ENCODE assay signal across 8 cellular contexts in the genomic region with DNA sequence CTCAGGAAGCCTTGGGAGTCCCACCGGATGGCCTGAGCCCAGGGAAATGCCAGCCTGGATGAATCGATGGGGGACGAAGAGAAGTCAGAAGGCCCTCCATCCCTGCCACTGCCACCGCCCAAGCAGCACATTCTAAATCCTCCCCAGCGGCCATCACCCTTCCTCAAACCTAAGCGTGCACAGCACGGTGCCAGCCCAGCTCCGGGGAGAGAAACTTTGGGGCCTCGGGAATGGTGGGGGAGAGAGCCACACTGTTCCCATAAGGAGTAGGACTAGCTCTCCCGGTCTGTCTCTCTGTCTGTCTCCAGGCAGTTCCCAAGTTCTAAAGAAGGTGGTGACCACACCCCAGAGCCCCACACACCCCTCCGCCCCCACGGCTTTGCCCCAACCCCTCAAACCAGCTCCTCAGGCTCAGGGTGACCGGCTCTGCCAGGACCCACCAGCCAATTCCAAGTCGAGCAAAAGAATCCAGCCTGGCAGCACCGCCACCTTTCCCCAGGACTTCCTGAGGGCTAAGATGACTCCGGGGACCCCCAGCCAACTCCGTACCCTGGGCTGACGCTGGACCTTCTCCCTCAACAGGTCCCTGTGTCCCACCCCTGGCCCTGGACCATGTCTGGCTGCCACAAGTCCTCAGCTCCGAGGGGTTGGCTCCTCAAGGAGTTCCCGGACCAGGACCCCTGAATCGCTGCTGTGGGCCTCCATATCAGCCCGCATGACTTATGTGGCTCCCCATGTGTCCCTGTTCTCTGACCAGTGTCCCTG. TPM values are rescaled to one million over a fixed set of nuclear protein-coding genes. Genes with fewer than 3 reads are reported as not detected.
A peak's percentile ranks its signal among the peaks of the same experiment; 100 is the strongest.
DNase-seq lines count a peak whose midpoint lies in the region; ATAC-seq, FAIRE-seq and TF ChIP-seq lines count a peak whose summit lies in the region.

No MANE protein-coding gene starts in this region.

- no peak for TF ChIP-seq RAD21 in K562 (CRISPR knock-in tag; conservative IDR thresholded peaks at IDR 0.05 in 1 of 2, IDR thresholded peaks at IDR 0.05 in 1 of 2)

- peaks cover 77% of the 10 kb centered on the region for H3K4me1 Mint-ChIP-seq in activated T-cell treated with anti-CD3 and anti-CD28 coated beads, Interleukin-2, amount 50 U/mL, for 4 hours (ENCODE audit: low read depth)
- H3K4me1 Mint-ChIP-seq in type B pancreatic cell (ENCODE audit: unreplicated experiment), result peaks cover 48% of the 10 kb centered on the region

- H3K4me2 ChIP-seq in K562 (ENCODE audit: insufficient read depth, low read length), result peak overlapping the region; percentile 86

- no peaks in the 10 kb centered on the region for H3K27me3 ChIP-seq in K562 (ENCODE audit: control insufficient read depth in 2 of 2, insufficient read depth in 2 of 2, low read length in 2 of 2)

- POLR2A ChIA-PET in K562 (lab: Yijun Ruan, JAX), result interaction anchor here (0.5 to 3.0 kb wide), 13 partner anchors 8 to 151 kb away, joined by 3 to 17 read pairs (median 5); partner anchors contain the start of gene EEF1G

- peak overlapping the region; percentile 88 for H3K4me3 Mint-ChIP-seq in activated T-cell treated with anti-CD3 and anti-CD28 coated beads, Interleukin-2, amount 50 U/mL, for 4 hours
- H3K4me3 Mint-ChIP-seq in type B pancreatic cell, result peak overlapping the region; percentile 97

- ATAC-seq in activated T-cell treated with anti-CD3 and anti-CD28 coated beads, Interleukin-2, amount 50 U/mL, for 4 hours, result no peak
- ATAC-seq in K562 (no peak), HG02642 (IDR thresholded peaks at IDR 0.05; ENCODE audit: poor library complexity, unreplicated experiment) (no peak)

- H4K20me1 ChIP-seq in K562 (replicated peaks; ENCODE audit: control insufficient read depth, insufficient read depth, low read length), result no peaks in the 10 kb centered on the region; the same call in 1 of the 2 replicates

- no peaks in the 10 kb centered on the region for H3K9me3 ChIP-seq in K562 (replicated peaks; ENCODE audit: control insufficient read depth, insufficient read depth, low read depth, low read length)

- no peaks in the 10 kb centered on the region for H3K36me3 Mint-ChIP-seq in activated T-cell treated with anti-CD3 and anti-CD28 coated beads, Interleukin-2, amount 50 U/mL, for 4 hours (ENCODE audit: insufficient read depth)
- H3K36me3 Mint-ChIP-seq in type B pancreatic cell, result no peaks in the 10 kb centered on the region

- H3K36me3 ChIP-seq in K562 (ENCODE audit: control insufficient read depth, insufficient read depth, low read length), result no peaks in the 10 kb centered on the region

- TF ChIP-seq POLR2A in K562 (conservative IDR thresholded peaks at IDR 0.05) (no peak), lower leg skin (IDR thresholded peaks at IDR 0.05) (no peak)

- no peaks in the 10 kb centered on the region for H3K9me3 Mint-ChIP-seq in activated T-cell treated with anti-CD3 and anti-CD28 coated beads, Interleukin-2, amount 50 U/mL, for 4 hours
- H3K9me3 Mint-ChIP-seq in type B pancreatic cell, result no peaks in the 10 kb centered on the region

- peaks cover 75 to 90% of the 10 kb centered on the region in 2 experiments for H3K4me1 ChIP-seq in K562 (replicated peaks in 1 of 2; ENCODE audit: control insufficient read depth in 2 of 2, insufficient read depth in 2 of 2, low read length in 2 of 2)

- 66% methylated on average over 22 of the region's 22 CpGs for WGBS in K562 (ENCODE audit: insufficient coverage, low coverage, missing lambda C conversion rate)
- WGBS in lower leg skin, 2 donors, result 0 to 2% methylated on average over 21 of the region's 22 CpGs

- H3K9ac ChIP-seq in K562 (ENCODE audit: insufficient read depth in 1 of 2, low read depth in 2 of 2, low read length in 2 of 2), result peak overlapping the region; percentile 66 to 95

- no peaks in the 10 kb centered on the region for H3K27me3 Mint-ChIP-seq in activated T-cell treated with anti-CD3 and anti-CD28 coated beads, Interleukin-2, amount 50 U/mL, for 4 hours (ENCODE audit: low read depth)
- no peaks in the 10 kb centered on the region for H3K27me3 Mint-ChIP-seq in type B pancreatic cell

- no peak for DNase-seq in activated T-cell treated with anti-CD3 and anti-CD28 coated beads, Interleukin-2, amount 50 U/mL, for 4 hours
- DNase-seq in activated T-cell treated with anti-CD3 and anti-CD28 coated beads, Interleukin-2, amount 50 U/mL, for 48 hours, result no peak
- DNase-seq in K562 (ENCODE audit: extremely low read depth in 1 of 4, low spot score in 3 of 4) (no peak), lower leg skin (ENCODE audit: low spot score in 2 of 2) (no peak), type B pancreatic cell (ENCODE audit: extremely low spot score, unreplicated experiment) (no peak), iPS-NIHi11 (ENCODE audit: low spot score) (no peak), NCI-H187 treated with DMSO at 0.1 percent for 48 hours (lab: John Stamatoyannopoulos, UW) (no peak)

- peak overlapping the region; percentile 97 for H3K27ac Mint-ChIP-seq in type B pancreatic cell

- peaks cover 73% of the 10 kb centered on the region for H3K79me2 ChIP-seq in K562 (ENCODE audit: control insufficient read depth, insufficient read depth, low read length)

- CTCF ChIA-PET in K562 (lab: Yijun Ruan, JAX; ENCODE audit: low intra/inter-chr PET ratio), result interaction anchor here (0.7 to 2.4 kb wide), 3 partner anchors 16 to 149 kb away, joined by 3 to 8 read pairs (median 8); no protein-coding TSS in a partner anchor

- H3K4me3 ChIP-seq in K562 (peak overlapping the region; percentile 67), lower leg skin (ENCODE audit: low read depth, poor library complexity, severe bottlenecking) (peak overlapping the region; percentile 99)

- BruUV-seq in K562 (replicated peaks; lab: Mats Ljungman, UMichigan), result no TSS peak

- no peak for FAIRE-seq in K562 (lab: Jason Lieb, UNC)

- peaks cover 6% of the 10 kb centered on the region for H3K9me1 ChIP-seq in K562 (ENCODE audit: control insufficient read depth, insufficient read depth, low read length)

- H3K27ac ChIP-seq in K562 (ENCODE audit: extremely low read depth, low read depth, low read length), result peak overlapping the region; percentile 66

- 0 out of 2 replicates have a peak overlapping the region, but pooled peaks have one; percentile 84 for H2AFZ ChIP-seq in K562 (ENCODE audit: low read depth, low read length)

- intact Hi-C loops in K562 (cut with micrococcal nuclease), result loop anchor here (2.0 kb wide), 2 partner anchors 35 to 43 kb away; no protein-coding TSS in a partner anchor
- intact Hi-C loops in lower leg skin (cut with DNase I; ENCODE audit: low total_unique reads), result loop anchor here (5.0 kb wide), 3 partner anchors 47 to 147 kb away; no protein-coding TSS in a partner anchor

- TF ChIP-seq CTCF in K562 (IDR thresholded peaks at IDR 0.05 in 2 of 3, conservative IDR thresholded peaks at IDR 0.05 in 1 of 3; ENCODE audit: insufficient read depth in 2 of 3, low read depth in 1 of 3, low read length in 3 of 3) (no peak), lower leg skin (IDR thresholded peaks at IDR 0.05) (no peak), type B pancreatic cell (conservative IDR thresholded peaks at IDR 0.05) (no peak)

- in situ Hi-C loops in K562 (cut with MboI), result no loop called here

- TF ChIP-seq EP300 in K562 (IDR thresholded peaks at IDR 0.05; ENCODE audit: low read length), result no peak

RNA-seq across cellular contexts. Expression of gene AHNAK, which starts 2.7 kb away (rescaled TPM):
- 10 to 100 TPM; 12.3 to 22.7 (median 13.3) TPM for total RNA-seq in activated T-cell treated with anti-CD3 and anti-CD28 coated beads, Interleukin-2, amount 50 U/mL, for 4 hours
- 39.7 and 135 TPM in 2 replicates for total RNA-seq in K562 (2011; cell fraction: chromatin; rRNA removed; ENCODE audit: low replicate concordance)
- total RNA-seq in K562 (2011; cell fraction: nucleolus; rRNA removed), result 22.0 and 31.1 TPM in 2 replicates
- total RNA-seq in K562 (2011; cell fraction: nucleoplasm; rRNA removed), result 33.6 and 34.6 TPM in 2 replicates
- 66.4 and 75.0 TPM in 2 replicates for total RNA-seq in K562 (2014; rRNA removed)
- total RNA-seq in K562 (2014; rRNA removed; fragmentation: Illumina TruSeq; extraction: Trizol), result 44.1 and 45.1 TPM in 2 replicates
- 71.3 and 71.7 TPM in 2 replicates for total RNA-seq in K562 (2015; rRNA removed; fragmentation: Illumina TruSeq; extraction: Trizol)
- 89.2 and 89.7 TPM in 2 replicates for total RNA-seq in K562 (2021)
- 17.6 and 33.5 TPM in 2 replicates for polyA plus RNA-seq in K562 (2011; rRNA removed)
- 5.7 and 18.0 TPM in 2 replicates for polyA plus RNA-seq in K562 (2011; cell fraction: cytosol; rRNA removed)
- 53.7 and 161 TPM in 2 replicates for polyA plus RNA-seq in K562 (2011; cell fraction: nucleus; rRNA removed)
- 43.6 and 58.2 TPM in 2 replicates for polyA plus RNA-seq in K562 (2012)
- polyA plus RNA-seq in K562 (2014; fragmentation: Illumina TruSeq; extraction: Trizol), result 35.3 and 45.0 TPM in 2 replicates
- polyA plus RNA-seq in K562 (2014; fragmentation: Nextera tagmentation; extraction: Ambion mirVana), result 1 to 10 TPM; 1.5 to 2.5 TPM
- polyA plus RNA-seq in K562 (2014; rRNA removed), result 26.0 and 30.1 TPM in 2 replicates
- polyA minus RNA-seq in K562 (2011; rRNA and poly(A)+ RNA removed), result 82.9 and 138 TPM in 2 replicates
- polyA minus RNA-seq in K562 (2011; cell fraction: cytosol; rRNA and poly(A)+ RNA removed), result 55.4 and 84.5 TPM in 2 replicates
- polyA minus RNA-seq in K562 (2011; cell fraction: nucleus; rRNA and poly(A)+ RNA removed), result 20.5 and 109 TPM in 2 replicates
- 1,000 to 10,000 TPM; 1,345 to 1,611 (median 1,532) TPM for total RNA-seq in lower leg skin
- total RNA-seq in type B pancreatic cell (ENCODE audit: low replicate concordance), result 302 and 656 TPM in 2 replicates

RNA-seq across cellular contexts. Expression of gene EEF1G, which starts 29.8 kb away (rescaled TPM):
- 1,000 to 10,000 TPM; 1,775 to 1,880 (median 1,879) TPM for total RNA-seq in activated T-cell treated with anti-CD3 and anti-CD28 coated beads, Interleukin-2, amount 50 U/mL, for 4 hours
- total RNA-seq in K562 (2011; cell fraction: chromatin; rRNA removed; ENCODE audit: low replicate concordance), result 157 and 277 TPM in 2 replicates
- 471 and 476 TPM in 2 replicates for total RNA-seq in K562 (2011; cell fraction: nucleolus; rRNA removed)
- total RNA-seq in K562 (2011; cell fraction: nucleoplasm; rRNA removed), result 624 and 1,167 TPM in 2 replicates
- total RNA-seq in K562 (2014; rRNA removed) (2,058 and 2,269 TPM in 2 replicates), K562 (2014; rRNA removed; fragmentation: Illumina TruSeq; extraction: Trizol) (1,872 and 2,117 TPM in 2 replicates), K562 (2015; rRNA removed; fragmentation: Illumina TruSeq; extraction: Trizol) (2,017 and 2,035 TPM in 2 replicates), K562 (2021) (1,822 and 1,912 TPM in 2 replicates), lower leg skin (1,000 to 10,000 TPM; 2,343 to 3,224 (median 2,571) TPM), type B pancreatic cell (ENCODE audit: low replicate concordance) (1,846 and 2,051 TPM in 2 replicates)
- polyA plus RNA-seq in K562 (2011; rRNA removed) (2,098 and 2,266 TPM in 2 replicates), K562 (2014; fragmentation: Illumina TruSeq; extraction: Trizol) (1,982 and 2,349 TPM in 2 replicates), K562 (2014; fragmentation: Nextera tagmentation; extraction: Ambion mirVana) (1,000 to 10,000 TPM in 1 of 2 experiments, 100 to 1,000 TPM in 1; 985 to 1,460 TPM), K562 (2014; rRNA removed) (1,633 and 1,674 TPM in 2 replicates)
- polyA plus RNA-seq in K562 (2011; cell fraction: cytosol; rRNA removed), result 2,402 and 2,852 TPM in 2 replicates
- polyA plus RNA-seq in K562 (2011; cell fraction: nucleus; rRNA removed), result 1,113 and 1,374 TPM in 2 replicates
- 1,964 and 2,831 TPM in 2 replicates for polyA plus RNA-seq in K562 (2012)
- polyA minus RNA-seq in K562 (2011; rRNA and poly(A)+ RNA removed), result 1,497 and 1,545 TPM in 2 replicates
- polyA minus RNA-seq in K562 (2011; cell fraction: cytosol; rRNA and poly(A)+ RNA removed), result 1,399 and 1,500 TPM in 2 replicates
- polyA minus RNA-seq in K562 (2011; cell fraction: nucleus; rRNA and poly(A)+ RNA removed), result 145 and 316 TPM in 2 replicates

RNA-seq across cellular contexts. Expression of gene TUT1, which starts 47.5 kb away (rescaled TPM):
- total RNA-seq in activated T-cell treated with anti-CD3 and anti-CD28 coated beads, Interleukin-2, amount 50 U/mL, for 4 hours, result 10 to 100 TPM; 39.4 to 46.1 (median 41.6) TPM
- 47.7 and 72.1 TPM in 2 replicates for total RNA-seq in K562 (2011; cell fraction: chromatin; rRNA removed; ENCODE audit: low replicate concordance)
- 38.0 and 41.8 TPM in 2 replicates for total RNA-seq in K562 (2011; cell fraction: nucleolus; rRNA removed)
- total RNA-seq in K562 (2011; cell fraction: nucleoplasm; rRNA removed), result 30.8 and 37.0 TPM in 2 replicates
- total RNA-seq in K562 (2014; rRNA removed), result 18.5 and 20.9 TPM in 2 replicates
- 7.2 and 9.6 TPM in 2 replicates for total RNA-seq in K562 (2014; rRNA removed; fragmentation: Illumina TruSeq; extraction: Trizol)
- total RNA-seq in K562 (2015; rRNA removed; fragmentation: Illumina TruSeq; extraction: Trizol), result 11.5 and 12.4 TPM in 2 replicates
- 38.9 and 44.3 TPM in 2 replicates for total RNA-seq in K562 (2021)
- 15.7 and 31.2 TPM in 2 replicates for polyA plus RNA-seq in K562 (2011; rRNA removed)
- polyA plus RNA-seq in K562 (2011; cell fraction: cytosol; rRNA removed), result 12.9 and 21.9 TPM in 2 replicates
- 57.1 and 64.8 TPM in 2 replicates for polyA plus RNA-seq in K562 (2011; cell fraction: nucleus; rRNA removed)
- 25.7 and 28.0 TPM in 2 replicates for polyA plus RNA-seq in K562 (2012)
- 22.8 and 26.7 TPM in 2 replicates for polyA plus RNA-seq in K562 (2014; fragmentation: Illumina TruSeq; extraction: Trizol)
- 1 to 10 TPM in 1 of 2 experiments, under 1 TPM in 1; 0.66 to 1.5 TPM for polyA plus RNA-seq in K562 (2014; fragmentation: Nextera tagmentation; extraction: Ambion mirVana)
- 24.3 and 28.2 TPM in 2 replicates for polyA plus RNA-seq in K562 (2014; rRNA removed)
- 12.0 and 15.6 TPM in 2 replicates for polyA minus RNA-seq in K562 (2011; rRNA and poly(A)+ RNA removed)
- polyA minus RNA-seq in K562 (2011; cell fraction: cytosol; rRNA and poly(A)+ RNA removed), result 8.6 and 12.8 TPM in 2 replicates
- 10.0 and 15.2 TPM in 2 replicates for polyA minus RNA-seq in K562 (2011; cell fraction: nucleus; rRNA and poly(A)+ RNA removed)
- 10 to 100 TPM; 11.0 to 29.8 (median 15.8) TPM for total RNA-seq in lower leg skin
- total RNA-seq in type B pancreatic cell (ENCODE audit: low replicate concordance), result 15.0 and 22.1 TPM in 2 replicates

RNA-seq across cellular contexts. Expression of gene MTA2, which starts 57.8 kb away (rescaled TPM):
- total RNA-seq in activated T-cell treated with anti-CD3 and anti-CD28 coated beads, Interleukin-2, amount 50 U/mL, for 4 hours, result 100 to 1,000 TPM; 217 to 224 (median 220) TPM
- total RNA-seq in K562 (2011; cell fraction: chromatin; rRNA removed; ENCODE audit: low replicate concordance), result 245 and 284 TPM in 2 replicates
- total RNA-seq in K562 (2011; cell fraction: nucleolus; rRNA removed), result 124 TPM in 2 replicates
- total RNA-seq in K562 (2011; cell fraction: nucleoplasm; rRNA removed), result 132 and 142 TPM in 2 replicates
- 185 and 203 TPM in 2 replicates for total RNA-seq in K562 (2014; rRNA removed)
- total RNA-seq in K562 (2014; rRNA removed; fragmentation: Illumina TruSeq; extraction: Trizol), result 161 and 172 TPM in 2 replicates
- 195 and 217 TPM in 2 replicates for total RNA-seq in K562 (2015; rRNA removed; fragmentation: Illumina TruSeq; extraction: Trizol)
- 176 and 203 TPM in 2 replicates for total RNA-seq in K562 (2021)
- polyA plus RNA-seq in K562 (2011; rRNA removed), result 36.0 and 48.6 TPM in 2 replicates
- polyA plus RNA-seq in K562 (2011; cell fraction: cytosol; rRNA removed), result 40.7 and 41.9 TPM in 2 replicates
- 130 and 158 TPM in 2 replicates for polyA plus RNA-seq in K562 (2011; cell fraction: nucleus; rRNA removed)
- polyA plus RNA-seq in K562 (2012), result 115 and 136 TPM in 2 replicates
- polyA plus RNA-seq in K562 (2014; fragmentation: Illumina TruSeq; extraction: Trizol), result 190 and 220 TPM in 2 replicates
- polyA plus RNA-seq in K562 (2014; fragmentation: Nextera tagmentation; extraction: Ambion mirVana), result 1 to 10 TPM; 6.2 to 9.9 TPM
- polyA plus RNA-seq in K562 (2014; rRNA removed), result 121 and 125 TPM in 2 replicates
- 61.0 and 97.7 TPM in 2 replicates for polyA minus RNA-seq in K562 (2011; rRNA and poly(A)+ RNA removed)
- 55.1 and 63.3 TPM in 2 replicates for polyA minus RNA-seq in K562 (2011; cell fraction: cytosol; rRNA and poly(A)+ RNA removed)
- 55.5 and 81.5 TPM in 2 replicates for polyA minus RNA-seq in K562 (2011; cell fraction: nucleus; rRNA and poly(A)+ RNA removed)
- total RNA-seq in lower leg skin, result 100 to 1,000 TPM in 2 of 4 donors, 10 to 100 TPM in 2; 91.3 to 139 (median 98.3) TPM
- 148 and 152 TPM in 2 replicates for total RNA-seq in type B pancreatic cell (ENCODE audit: low replicate concordance)
